8 cellular contexts compared by ENCODE assay signal in genomic region chr6:16320533-16321340, GRCh38.
DNase-seq lines count a peak whose midpoint lies in the region; ATAC-seq and TF ChIP-seq lines count a peak whose summit lies in the region.

No MANE protein-coding gene starts in this region.

- peak overlapping the region; percentile 98 for H3K27ac Mint-ChIP-seq in activated CD4-positive, alpha-beta memory T cell treated with anti-CD3 and anti-CD28 coated beads, Interleukin-2, amount 10 ng/mL, durations not matched to agents 7 days and 5 days
- H3K27ac Mint-ChIP-seq in stimulated activated memory B cell treated with anti-CD40 and anti-IgM and Interleukin-4, amounts not matched to agents 10 μg/mL and 1 μg/mL and 100 μg/mL, for 72 hours: peak overlapping the region; percentile 73

- H3K4me3 Mint-ChIP-seq in activated CD4-positive, alpha-beta memory T cell treated with anti-CD3 and anti-CD28 coated beads, Interleukin-2, amount 10 ng/mL, durations not matched to agents 7 days and 5 days: peak overlapping the region; percentile 71
- peak overlapping the region; percentile 63 for H3K4me3 Mint-ChIP-seq in stimulated activated memory B cell treated with anti-CD40 and anti-IgM and Interleukin-4, amounts not matched to agents 10 μg/mL and 1 μg/mL and 100 μg/mL, for 72 hours

- POLR2A ChIA-PET in activated CD4-positive, alpha-beta memory T cell treated with anti-CD3 and anti-CD28 coated beads, Interleukin-2, amount 10 ng/mL, durations not matched to agents 7 days and 5 days (lab: Charles Lee): interaction anchor here (0.8 to 3.3 kb wide), 10 partner anchors 11 to 448 kb away, joined by 3 to 29 read pairs (median 4); partner anchors contain the start of gene ATXN1

- H3K27me3 Mint-ChIP-seq in activated CD4-positive, alpha-beta memory T cell treated with anti-CD3 and anti-CD28 coated beads, Interleukin-2, amount 10 ng/mL, durations not matched to agents 7 days and 5 days: no peaks in the 10 kb centered on the region
- H3K27me3 Mint-ChIP-seq in stimulated activated memory B cell treated with anti-CD40 and anti-IgM and Interleukin-4, amounts not matched to agents 10 μg/mL and 1 μg/mL and 100 μg/mL, for 72 hours: no peaks in the 10 kb centered on the region

- CTCF ChIA-PET in activated CD4-positive, alpha-beta memory T cell treated with anti-CD3 and anti-CD28 coated beads, Interleukin-2, amount 10 ng/mL, durations not matched to agents 7 days and 5 days (lab: Charles Lee): interaction anchor here (0.5 to 5.5 kb wide), 8 partner anchors 8 to 443 kb away, joined by 3 to 63 read pairs (median 4); no protein-coding TSS in a partner anchor

- intact Hi-C loops in heart right ventricle (cut with DNase I): loop anchor here in 3 of 10 donors (5.0 to 10.0 kb wide), 3 partner anchors 78 to 86 kb away; partner anchors contain the start of gene GMPR (in 2 of the 3)

- H3K36me3 ChIP-seq in HUES48 (ENCODE audit: control insufficient read depth, insufficient read depth, low read length): no peaks in the 10 kb centered on the region
- peaks cover 0 to 11% (median 0%) of the 10 kb centered on the region in 9 donors for H3K36me3 ChIP-seq in heart right ventricle

- H3K9me3 ChIP-seq in HUES48 (ENCODE audit: control insufficient read depth, insufficient read depth, low read length): no peaks in the 10 kb centered on the region
- H3K9me3 ChIP-seq in heart right ventricle: no peaks in the 10 kb centered on the region

- peaks cover 85% of the 10 kb centered on the region for H3K4me1 Mint-ChIP-seq in activated CD4-positive, alpha-beta memory T cell treated with anti-CD3 and anti-CD28 coated beads, Interleukin-2, amount 10 ng/mL, durations not matched to agents 7 days and 5 days
- peaks cover 56% of the 10 kb centered on the region for H3K4me1 Mint-ChIP-seq in stimulated activated memory B cell treated with anti-CD40 and anti-IgM and Interleukin-4, amounts not matched to agents 10 μg/mL and 1 μg/mL and 100 μg/mL, for 72 hours

- no peak overlapping the region for H3K9ac ChIP-seq in HUES48 (ENCODE audit: low read depth, low read length)

- H3K4me1 ChIP-seq in HUES48 (ENCODE audit: control insufficient read depth, insufficient read depth, low read length) (peaks cover 26% of the 10 kb centered on the region), heart right ventricle (peaks cover 22 to 78% (median 55%) of the 10 kb centered on the region in 9 donors)

- H3K36me3 Mint-ChIP-seq in activated CD4-positive, alpha-beta memory T cell treated with anti-CD3 and anti-CD28 coated beads, Interleukin-2, amount 10 ng/mL, durations not matched to agents 7 days and 5 days (ENCODE audit: low read depth): peaks cover 24% of the 10 kb centered on the region
- H3K36me3 Mint-ChIP-seq in stimulated activated memory B cell treated with anti-CD40 and anti-IgM and Interleukin-4, amounts not matched to agents 10 μg/mL and 1 μg/mL and 100 μg/mL, for 72 hours: peaks cover 55% of the 10 kb centered on the region

- DNase-seq in activated CD4-positive, alpha-beta memory T cell treated with anti-CD3 and anti-CD28 coated beads, Interleukin-2, amount 10 ng/mL, durations not matched to agents 7 days and 5 days: peak; percentile 31
- DNase-seq in heart right ventricle (no peak), NCI-H1436 treated with DMSO at 0.1 percent for 48 hours (lab: John Stamatoyannopoulos, UW) (no peak)
- DNase-seq in activated effector memory CD4-positive, alpha-beta T cell treated with Interleukin-2 at 50 U/mL for 16 hours: no peak

- 67 to 68% methylated on average over 21 of the region's 21 CpGs for WGBS in heart right ventricle, 2 donors

- peak overlapping the region; percentile 34 for H3K27ac ChIP-seq in HUES48 (ENCODE audit: low read depth, low read length)
- H3K27ac ChIP-seq in heart right ventricle: peak overlapping the region; percentile 63 to 95 (median 89)

- H3K4me3 ChIP-seq in HUES48 (ENCODE audit: low read depth, low read length) (no peak overlapping the region), heart right ventricle (peak overlapping the region in 7 of 10 donors; percentile 9 to 32 (median 28))

- ATAC-seq in heart right ventricle: peak; percentile 21 to 63 (median 49)
- ATAC-seq in stimulated activated memory B cell treated with anti-CD40 and anti-IgM and Interleukin-4, amounts not matched to agents 10 μg/mL and 1 μg/mL and 100 μg/mL, for 72 hours: no peak
- no peak for ATAC-seq in GM21786 (IDR thresholded peaks at IDR 0.05; ENCODE audit: unreplicated experiment)
- ATAC-seq in GM19467 (IDR thresholded peaks at IDR 0.05; ENCODE audit: unreplicated experiment): no peak

- TF ChIP-seq CTCF in heart right ventricle (IDR thresholded peaks at IDR 0.05): no peak

- H3K27me3 ChIP-seq in HUES48 (ENCODE audit: control insufficient read depth, insufficient read depth, low read length): no peaks in the 10 kb centered on the region
- H3K27me3 ChIP-seq in heart right ventricle: no peaks in the 10 kb centered on the region

- H3K9me3 Mint-ChIP-seq in activated CD4-positive, alpha-beta memory T cell treated with anti-CD3 and anti-CD28 coated beads, Interleukin-2, amount 10 ng/mL, durations not matched to agents 7 days and 5 days: no peaks in the 10 kb centered on the region
- H3K9me3 Mint-ChIP-seq in stimulated activated memory B cell treated with anti-CD40 and anti-IgM and Interleukin-4, amounts not matched to agents 10 μg/mL and 1 μg/mL and 100 μg/mL, for 72 hours: no peaks in the 10 kb centered on the region

Comparison
In these comparisons a context has a peak if more than half of its experiments do, and no peak if none do; other contexts are left out.
1. ATAC-seq: peak in heart right ventricle (8 of 8); none in stimulated activated memory B cell treated with anti-CD40 and anti-IgM and Interleukin-4, amounts not matched to agents 10 μg/mL and 1 μg/mL and 100 μg/mL, for 72 hours (single experiment), GM21786 (single experiment) and GM19467 (single experiment).